ENCODE assay signal across 24 cellular contexts in the genomic region with DNA sequence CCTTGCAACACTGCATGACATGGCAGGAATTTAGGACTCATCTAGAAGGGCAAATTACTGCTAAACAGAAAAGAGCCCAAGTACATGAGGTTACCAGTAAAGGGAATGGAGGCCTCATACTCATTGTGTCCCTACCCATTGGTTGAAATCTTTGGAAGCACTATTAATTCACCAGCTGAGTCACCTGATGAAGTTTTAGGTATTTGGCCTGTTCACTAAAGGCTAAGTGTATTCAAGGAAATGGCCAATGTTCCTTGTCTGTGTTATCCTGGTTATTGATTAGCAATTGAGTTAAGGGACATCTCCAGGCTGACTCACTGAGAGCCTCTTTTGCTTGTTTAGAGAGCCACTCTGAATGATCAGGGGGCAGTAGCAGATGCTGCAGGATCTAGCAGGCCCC.
DNase-seq lines count a peak whose midpoint lies in the region; ATAC-seq and TF ChIP-seq lines count a peak whose summit lies in the region.
"Had no signal": no experiment of that assay in that cellular context is flagged by ENCODE, and none has a peak within 500 bp of the region (broad histone marks: within the 10 kb centered on the region; RNA-seq: fewer than 3 reads in every experiment).

No MANE protein-coding gene starts in this region.

- no peaks in the 10 kb centered on the region for H3K36me3 Mint-ChIP-seq in type B pancreatic cell

- ATAC-seq in HG03095 (IDR thresholded peaks at IDR 0.05; ENCODE audit: unreplicated experiment) (no peak), left lobe of liver (no peak)
- ATAC-seq: GM12878 had no signal

- peak; percentile 41 for DNase-seq in epithelial cell of proximal tubule (ENCODE audit: low read depth)
- DNase-seq in kidney tubule cell (ENCODE audit: low spot score) = peak; percentile 78
- peak; percentile 76 for DNase-seq in renal cortical epithelial cell (ENCODE audit: low read depth)
- no peak for DNase-seq in type B pancreatic cell (ENCODE audit: extremely low spot score, unreplicated experiment)
- DNase-seq in left lobe of liver (ENCODE audit: low spot score) = no peak
- DNase-seq: 8988T; ACHN; BE2C; C1 segment of cervical spinal cord; CD4-positive, alpha-beta memory T cell; CD4-positive, CD25-positive, alpha-beta regulatory T cell; CD8-positive, alpha-beta memory T cell; COR-L47; DMS 273 treated with DMSO at 0.1 percent for 48 hours; DMS153; DMS53; DMS79; DND-41; EL; GDM1 had no signal

- no peak overlapping the region for H3K4me3 ChIP-seq in epithelial cell of proximal tubule (ENCODE audit: low read depth, low read length)
- H3K4me3 ChIP-seq: BLaER1, GM12878 had no signal

- no peak overlapping the region for H3K4me3 Mint-ChIP-seq in type B pancreatic cell
- H3K4me3 Mint-ChIP-seq: CD14-positive monocyte; CD4-positive, alpha-beta memory T cell; CD4-positive, CD25-positive, alpha-beta regulatory T cell; CD8-positive, alpha-beta memory T cell had no signal

- peaks cover 8% of the 10 kb centered on the region for H3K9me3 Mint-ChIP-seq in type B pancreatic cell

- H3K27me3 Mint-ChIP-seq in type B pancreatic cell = no peaks in the 10 kb centered on the region
- H3K27me3 Mint-ChIP-seq: CD4-positive, alpha-beta memory T cell had no signal

- TF ChIP-seq CTCF in epithelial cell of proximal tubule (conservative IDR thresholded peaks at IDR 0.05; ENCODE audit: low read depth, low read length) = no peak
- no peak for TF ChIP-seq CTCF in type B pancreatic cell (conservative IDR thresholded peaks at IDR 0.05)

- H3K4me1 Mint-ChIP-seq in type B pancreatic cell (ENCODE audit: unreplicated experiment) = peaks cover 5% of the 10 kb centered on the region

- H3K27ac Mint-ChIP-seq in type B pancreatic cell = no peak overlapping the region
- H3K27ac Mint-ChIP-seq: CD14-positive monocyte; CD4-positive, alpha-beta memory T cell; CD4-positive, CD25-positive, alpha-beta regulatory T cell; CD8-positive, alpha-beta memory T cell had no signal

Comparison
In these comparisons a context has a peak if more than half of its experiments do, and no peak if none do; other contexts are left out.
1. DNase-seq: peak in epithelial cell of proximal tubule (single experiment), kidney tubule cell (single experiment) and renal cortical epithelial cell (single experiment); none in type B pancreatic cell (single experiment) and left lobe of liver (single experiment).